ENCODE assay signal across 1 cellular context in the genomic region with DNA sequence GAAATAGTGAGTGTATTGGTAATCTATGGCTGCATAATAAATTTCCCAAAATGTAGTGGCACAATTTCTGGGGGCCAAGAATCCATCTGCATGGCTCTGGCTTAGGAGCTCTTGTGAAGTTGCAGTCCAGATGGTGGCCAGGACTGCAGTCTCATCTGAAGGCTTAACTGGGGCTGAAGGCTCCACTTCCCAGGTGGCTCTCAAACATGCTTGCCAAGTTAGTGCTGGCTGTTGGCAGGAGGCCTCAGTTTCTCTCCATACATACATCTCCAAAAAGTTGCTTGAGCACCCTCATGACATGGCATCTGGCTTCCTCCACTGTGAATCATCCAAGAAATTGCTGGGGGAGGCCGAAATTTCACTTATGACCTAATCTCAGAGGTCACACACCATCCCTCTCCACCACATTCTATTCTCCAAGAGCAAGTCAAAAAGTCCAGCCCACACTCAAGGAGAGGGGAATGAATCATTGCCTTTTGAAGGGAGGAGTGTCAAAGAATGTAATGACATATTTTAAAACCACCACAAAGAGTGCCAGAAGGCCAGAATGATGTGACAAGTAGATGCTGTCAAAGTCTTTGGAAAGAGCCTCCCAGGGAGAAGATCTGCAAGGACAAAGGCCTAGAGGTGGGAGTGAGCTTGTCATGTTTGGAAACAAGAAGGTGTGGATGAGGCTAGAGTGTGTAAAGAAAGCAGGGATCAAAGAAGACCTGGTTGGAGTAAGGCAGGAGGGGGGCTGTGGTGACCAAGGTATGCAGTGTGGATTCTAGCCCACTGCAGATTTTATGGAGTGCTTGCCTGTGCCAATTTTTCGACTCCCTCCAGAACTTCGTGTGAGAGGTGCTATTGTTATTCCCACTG.
TF ChIP-seq lines count a peak whose summit lies in the region.

No MANE protein-coding gene starts in this region.

TF ChIP-seq in A549, 52 proteins besides CTCF, POLR2A, EP300 and RAD21 (continued from another document):
- no peak for TF ChIP-seq BHLHE40 (IDR thresholded peaks at IDR 0.05; ENCODE audit: low read depth, low read length)
- no peak for TF ChIP-seq POLR2AphosphoS2 (conservative IDR thresholded peaks at IDR 0.05; ENCODE audit: low read length)
- TF ChIP-seq, protein P1, sequence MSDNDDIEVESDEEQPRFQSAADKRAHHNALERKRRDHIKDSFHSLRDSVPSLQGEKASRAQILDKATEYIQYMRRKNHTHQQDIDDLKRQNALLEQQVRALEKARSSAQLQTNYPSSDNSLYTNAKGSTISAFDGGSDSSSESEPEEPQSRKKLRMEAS (IDR thresholded peaks at IDR 0.05), result no peak; the same call in 1 of the 2 replicates
- no peak for TF ChIP-seq HOXB5 (CRISPR knock-in tag; IDR thresholded peaks at IDR 0.05)
- no peak for TF ChIP-seq HOXA7 (CRISPR knock-in tag; IDR thresholded peaks at IDR 0.05)
- TF ChIP-seq, protein P2, sequence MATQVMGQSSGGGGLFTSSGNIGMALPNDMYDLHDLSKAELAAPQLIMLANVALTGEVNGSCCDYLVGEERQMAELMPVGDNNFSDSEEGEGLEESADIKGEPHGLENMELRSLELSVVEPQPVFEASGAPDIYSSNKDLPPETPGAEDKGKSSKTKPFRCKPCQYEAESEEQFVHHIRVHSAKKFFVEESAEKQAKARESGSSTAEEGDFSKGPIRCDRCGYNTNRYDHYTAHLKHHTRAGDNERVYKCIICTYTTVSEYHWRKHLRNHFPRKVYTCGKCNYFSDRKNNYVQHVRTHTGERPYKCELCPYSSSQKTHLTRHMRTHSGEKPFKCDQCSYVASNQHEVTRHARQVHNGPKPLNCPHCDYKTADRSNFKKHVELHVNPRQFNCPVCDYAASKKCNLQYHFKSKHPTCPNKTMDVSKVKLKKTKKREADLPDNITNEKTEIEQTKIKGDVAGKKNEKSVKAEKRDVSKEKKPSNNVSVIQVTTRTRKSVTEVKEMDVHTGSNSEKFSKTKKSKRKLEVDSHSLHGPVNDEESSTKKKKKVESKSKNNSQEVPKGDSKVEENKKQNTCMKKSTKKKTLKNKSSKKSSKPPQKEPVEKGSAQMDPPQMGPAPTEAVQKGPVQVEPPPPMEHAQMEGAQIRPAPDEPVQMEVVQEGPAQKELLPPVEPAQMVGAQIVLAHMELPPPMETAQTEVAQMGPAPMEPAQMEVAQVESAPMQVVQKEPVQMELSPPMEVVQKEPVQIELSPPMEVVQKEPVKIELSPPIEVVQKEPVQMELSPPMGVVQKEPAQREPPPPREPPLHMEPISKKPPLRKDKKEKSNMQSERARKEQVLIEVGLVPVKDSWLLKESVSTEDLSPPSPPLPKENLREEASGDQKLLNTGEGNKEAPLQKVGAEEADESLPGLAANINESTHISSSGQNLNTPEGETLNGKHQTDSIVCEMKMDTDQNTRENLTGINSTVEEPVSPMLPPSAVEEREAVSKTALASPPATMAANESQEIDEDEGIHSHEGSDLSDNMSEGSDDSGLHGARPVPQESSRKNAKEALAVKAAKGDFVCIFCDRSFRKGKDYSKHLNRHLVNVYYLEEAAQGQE (IDR thresholded peaks at IDR 0.05), result no peak
- TF ChIP-seq, protein P3, sequence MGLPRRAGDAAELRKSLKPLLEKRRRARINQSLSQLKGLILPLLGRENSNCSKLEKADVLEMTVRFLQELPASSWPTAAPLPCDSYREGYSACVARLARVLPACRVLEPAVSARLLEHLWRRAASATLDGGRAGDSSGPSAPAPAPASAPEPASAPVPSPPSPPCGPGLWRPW (IDR thresholded peaks at IDR 0.05), result 0 out of 2 replicates have a peak, but pooled peaks have one; percentile 9
- no peak for TF ChIP-seq SMC3 (IDR thresholded peaks at IDR 0.05)
- TF ChIP-seq RCOR1 (IDR thresholded peaks at IDR 0.05; ENCODE audit: low read depth, low read length), result no peak
- no peak for TF ChIP-seq NR3C1 (IDR thresholded peaks at IDR 0.05)
- no peak for TF ChIP-seq CHD4 (IDR thresholded peaks at IDR 0.05; ENCODE audit: borderline replicate concordance)
- TF ChIP-seq RARB (CRISPR knock-in tag; IDR thresholded peaks at IDR 0.05), result no peak
- no peak for TF ChIP-seq NPAS2 (CRISPR knock-in tag; IDR thresholded peaks at IDR 0.05; ENCODE audit: borderline replicate concordance)
- peak in 1 of 2 experiments; percentile 43; a peak in 2 of 4 replicates for TF ChIP-seq CEBPB (IDR thresholded peaks at IDR 0.05)
- no peak for TF ChIP-seq CHD2 (IDR thresholded peaks at IDR 0.05; ENCODE audit: low read length, partially characterized antibody)
- TF ChIP-seq, protein P4, sequence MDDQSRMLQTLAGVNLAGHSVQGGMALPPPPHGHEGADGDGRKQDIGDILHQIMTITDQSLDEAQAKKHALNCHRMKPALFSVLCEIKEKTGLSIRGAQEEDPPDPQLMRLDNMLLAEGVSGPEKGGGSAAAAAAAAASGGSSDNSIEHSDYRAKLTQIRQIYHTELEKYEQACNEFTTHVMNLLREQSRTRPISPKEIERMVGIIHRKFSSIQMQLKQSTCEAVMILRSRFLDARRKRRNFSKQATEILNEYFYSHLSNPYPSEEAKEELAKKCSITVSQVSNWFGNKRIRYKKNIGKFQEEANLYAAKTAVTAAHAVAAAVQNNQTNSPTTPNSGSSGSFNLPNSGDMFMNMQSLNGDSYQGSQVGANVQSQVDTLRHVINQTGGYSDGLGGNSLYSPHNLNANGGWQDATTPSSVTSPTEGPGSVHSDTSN (IDR thresholded peaks at IDR 0.05), result no peak
- no peak for TF ChIP-seq ZNF302 (CRISPR knock-in tag; IDR thresholded peaks at IDR 0.05)
- no peak for TF ChIP-seq MAZ (IDR thresholded peaks at IDR 0.05; ENCODE audit: borderline replicate concordance, low read depth, low read length)
- TF ChIP-seq HOXB13 (CRISPR knock-in tag; IDR thresholded peaks at IDR 0.05; ENCODE audit: low read depth), result no peak
- TF ChIP-seq TFCP2L1 (CRISPR knock-in tag; IDR thresholded peaks at IDR 0.05), result no peak
- TF ChIP-seq, protein P5, sequence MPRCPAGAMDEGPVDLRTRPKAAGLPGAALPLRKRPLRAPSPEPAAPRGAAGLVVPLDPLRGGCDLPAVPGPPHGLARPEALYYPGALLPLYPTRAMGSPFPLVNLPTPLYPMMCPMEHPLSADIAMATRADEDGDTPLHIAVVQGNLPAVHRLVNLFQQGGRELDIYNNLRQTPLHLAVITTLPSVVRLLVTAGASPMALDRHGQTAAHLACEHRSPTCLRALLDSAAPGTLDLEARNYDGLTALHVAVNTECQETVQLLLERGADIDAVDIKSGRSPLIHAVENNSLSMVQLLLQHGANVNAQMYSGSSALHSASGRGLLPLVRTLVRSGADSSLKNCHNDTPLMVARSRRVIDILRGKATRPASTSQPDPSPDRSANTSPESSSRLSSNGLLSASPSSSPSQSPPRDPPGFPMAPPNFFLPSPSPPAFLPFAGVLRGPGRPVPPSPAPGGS (IDR thresholded peaks at IDR 0.05), result no peak
- TF ChIP-seq NFE2L2 (conservative IDR thresholded peaks at IDR 0.05; ENCODE audit: low read length), result no peak
- TF ChIP-seq EHMT2 (IDR thresholded peaks at IDR 0.05; ENCODE audit: low read depth), result no peak
- TF ChIP-seq JUN (IDR thresholded peaks at IDR 0.05), result peak in 1 of 2 experiments; percentile 60; a peak in 2 of 5 replicates
- TF ChIP-seq FOSL2 (IDR thresholded peaks at IDR 0.05), result no peak
- TF ChIP-seq FOSL2 (CRISPR knock-in tag; IDR thresholded peaks at IDR 0.05), result peak; percentile 47
- no peak for TF ChIP-seq RFX5 (IDR thresholded peaks at IDR 0.05)
- TF ChIP-seq HDAC2 (IDR thresholded peaks at IDR 0.05), result no peak
- peak; percentile 74 for TF ChIP-seq GATA3 (IDR thresholded peaks at IDR 0.05; ENCODE audit: borderline replicate concordance)
- TF ChIP-seq, protein P6, sequence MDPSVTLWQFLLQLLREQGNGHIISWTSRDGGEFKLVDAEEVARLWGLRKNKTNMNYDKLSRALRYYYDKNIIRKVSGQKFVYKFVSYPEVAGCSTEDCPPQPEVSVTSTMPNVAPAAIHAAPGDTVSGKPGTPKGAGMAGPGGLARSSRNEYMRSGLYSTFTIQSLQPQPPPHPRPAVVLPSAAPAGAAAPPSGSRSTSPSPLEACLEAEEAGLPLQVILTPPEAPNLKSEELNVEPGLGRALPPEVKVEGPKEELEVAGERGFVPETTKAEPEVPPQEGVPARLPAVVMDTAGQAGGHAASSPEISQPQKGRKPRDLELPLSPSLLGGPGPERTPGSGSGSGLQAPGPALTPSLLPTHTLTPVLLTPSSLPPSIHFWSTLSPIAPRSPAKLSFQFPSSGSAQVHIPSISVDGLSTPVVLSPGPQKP (IDR thresholded peaks at IDR 0.05; ENCODE audit: low read depth, low read length), result no peak
- no peak for TF ChIP-seq ESRRA (IDR thresholded peaks at IDR 0.05; ENCODE audit: borderline replicate concordance, low read length)
- TF ChIP-seq, protein P7, sequence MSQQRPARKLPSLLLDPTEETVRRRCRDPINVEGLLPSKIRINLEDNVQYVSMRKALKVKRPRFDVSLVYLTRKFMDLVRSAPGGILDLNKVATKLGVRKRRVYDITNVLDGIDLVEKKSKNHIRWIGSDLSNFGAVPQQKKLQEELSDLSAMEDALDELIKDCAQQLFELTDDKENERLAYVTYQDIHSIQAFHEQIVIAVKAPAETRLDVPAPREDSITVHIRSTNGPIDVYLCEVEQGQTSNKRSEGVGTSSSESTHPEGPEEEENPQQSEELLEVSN (IDR thresholded peaks at IDR 0.05; ENCODE audit: borderline replicate concordance, low read depth), result no peak
- TF ChIP-seq CBX2 (IDR thresholded peaks at IDR 0.05; ENCODE audit: borderline replicate concordance, low read depth), result no peak
- no peak for TF ChIP-seq SREBF2 (IDR thresholded peaks at IDR 0.05)
- TF ChIP-seq HEYL (CRISPR knock-in tag; IDR thresholded peaks at IDR 0.05), result no peak
- TF ChIP-seq, protein P8, sequence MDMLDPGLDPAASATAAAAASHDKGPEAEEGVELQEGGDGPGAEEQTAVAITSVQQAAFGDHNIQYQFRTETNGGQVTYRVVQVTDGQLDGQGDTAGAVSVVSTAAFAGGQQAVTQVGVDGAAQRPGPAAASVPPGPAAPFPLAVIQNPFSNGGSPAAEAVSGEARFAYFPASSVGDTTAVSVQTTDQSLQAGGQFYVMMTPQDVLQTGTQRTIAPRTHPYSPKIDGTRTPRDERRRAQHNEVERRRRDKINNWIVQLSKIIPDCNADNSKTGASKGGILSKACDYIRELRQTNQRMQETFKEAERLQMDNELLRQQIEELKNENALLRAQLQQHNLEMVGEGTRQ (IDR thresholded peaks at IDR 0.05), result no peak
- TF ChIP-seq CBX8 (IDR thresholded peaks at IDR 0.05), result no peak
- TF ChIP-seq, protein P9, sequence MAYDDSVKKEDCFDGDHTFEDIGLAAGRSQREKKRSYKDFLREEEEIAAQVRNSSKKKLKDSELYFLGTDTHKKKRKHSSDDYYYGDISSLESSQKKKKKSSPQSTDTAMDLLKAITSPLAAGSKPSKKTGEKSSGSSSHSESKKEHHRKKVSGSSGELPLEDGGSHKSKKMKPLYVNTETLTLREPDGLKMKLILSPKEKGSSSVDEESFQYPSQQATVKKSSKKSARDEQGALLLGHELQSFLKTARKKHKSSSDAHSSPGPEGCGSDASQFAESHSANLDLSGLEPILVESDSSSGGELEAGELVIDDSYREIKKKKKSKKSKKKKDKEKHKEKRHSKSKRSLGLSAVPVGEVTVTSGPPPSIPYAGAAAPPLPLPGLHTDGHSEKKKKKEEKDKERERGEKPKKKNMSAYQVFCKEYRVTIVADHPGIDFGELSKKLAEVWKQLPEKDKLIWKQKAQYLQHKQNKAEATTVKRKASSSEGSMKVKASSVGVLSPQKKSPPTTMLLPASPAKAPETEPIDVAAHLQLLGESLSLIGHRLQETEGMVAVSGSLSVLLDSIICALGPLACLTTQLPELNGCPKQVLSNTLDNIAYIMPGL (CRISPR knock-in tag; IDR thresholded peaks at IDR 0.05; ENCODE audit: borderline replicate concordance), result no peak
- no peak for TF ChIP-seq RNF2 (IDR thresholded peaks at IDR 0.05; ENCODE audit: borderline replicate concordance, low read depth)
- no peak for TF ChIP-seq ZC3H11A (IDR thresholded peaks at IDR 0.05)
- TF ChIP-seq ZSCAN20 (CRISPR knock-in tag; IDR thresholded peaks at IDR 0.05), result no peak
- TF ChIP-seq JUNB (IDR thresholded peaks at IDR 0.05), result peak; percentile 65; the same call in 1 of the 2 replicates
- TF ChIP-seq ZFP36 (IDR thresholded peaks at IDR 0.05; ENCODE audit: borderline replicate concordance, partially characterized antibody), result no peak
- TF ChIP-seq KDM5A (IDR thresholded peaks at IDR 0.05), result no peak
- no peak for TF ChIP-seq MYC (IDR thresholded peaks at IDR 0.05; ENCODE audit: borderline replicate concordance, low read length)
